15 cellular contexts compared by ENCODE assay signal in the genomic region with DNA sequence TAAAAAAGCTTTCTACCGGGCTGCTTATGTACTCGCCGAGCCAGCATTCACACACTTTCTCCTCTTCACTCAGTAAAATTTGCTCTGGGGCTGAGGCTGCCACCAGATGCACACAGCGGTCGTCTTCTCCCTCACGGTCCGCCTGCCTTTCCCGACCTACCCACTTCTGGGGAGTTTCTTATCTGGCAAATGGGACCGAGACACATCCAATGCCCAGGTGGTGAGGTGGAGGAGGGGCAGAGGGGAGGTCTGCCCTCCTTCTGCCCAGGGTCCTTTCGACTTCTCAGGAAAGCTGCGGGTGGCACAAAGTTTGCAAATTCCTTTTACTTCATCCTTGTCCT. TPM values are rescaled to one million over a fixed set of nuclear protein-coding genes. Genes with fewer than 3 reads are reported as not detected.
"Had no signal": no experiment of that assay in that cellular context is flagged by ENCODE, and none has a peak within 500 bp of the region (broad histone marks: within the 10 kb centered on the region; RNA-seq: fewer than 3 reads in every experiment).

No MANE protein-coding gene starts in this region.

- H3K4me1 Mint-ChIP-seq: central memory CD8-positive, alpha-beta T cell had no signal

- ATAC-seq: activated T-cell treated with anti-CD3 and anti-CD28 coated beads, Interleukin-2, amount 50 U/mL, for 72 hours; lower lobe of right lung; mucosa of descending colon; naive thymus-derived CD8-positive, alpha-beta T cell had no signal

- H3K4me1 ChIP-seq: lower lobe of right lung had no signal

- H3K27me3 ChIP-seq: ovary had no signal

- DNase-seq: activated CD4-positive, alpha-beta T cell treated with anti-CD3 and anti-CD28 coated beads, Interleukin-2, amount 50 U/mL, for 48 hours; activated CD4-positive, CD25-positive, alpha-beta regulatory T cell treated with anti-CD3 and anti-CD28 coated beads, Interleukin-2, amount 50 U/mL, for 72 hours; activated naive CD4-positive, alpha-beta T cell; activated T-cell treated with anti-CD3 and anti-CD28 coated beads, Interleukin-2, amount 50 U/mL, for 72 hours; left cardiac atrium; lower lobe of right lung; mucosa of descending colon; stimulated activated CD4-positive, alpha-beta T cell treated with anti-CD3 and anti-CD28 coated beads, Interleukin-15, amount 100 ng/mL, for 24 hours; stimulated activated CD4-positive, alpha-beta T cell treated with anti-CD3 and anti-CD28 coated beads, Interleukin-4, amount 100 ng/mL, for 24 hours; SW 1271 had no signal

- H3K9me3 ChIP-seq: lower lobe of right lung, mucosa of descending colon, ovary had no signal

- H3K9me3 Mint-ChIP-seq: activated T-cell treated with anti-CD3 and anti-CD28 coated beads, Interleukin-2, amount 50 U/mL, for 72 hours; central memory CD8-positive, alpha-beta T cell; dendritic cell treated with granulocyte-macrophage colony-stimulating factor and Interleukin-4, amounts not matched to agents 40 ng/mL and 50 ng/mL, for 4 days; naive thymus-derived CD8-positive, alpha-beta T cell; stimulated activated naive CD8-positive, alpha-beta T cell treated with anti-CD3 and anti-CD28 coated beads, Interleukin-15, Interleukin-2, amounts not matched to agents 100 ng/mL and 50 ng/mL, for 24 hours had no signal

- H3K27ac ChIP-seq: lower lobe of right lung had no signal

- H3K27me3 Mint-ChIP-seq: stimulated activated naive CD8-positive, alpha-beta T cell treated with anti-CD3 and anti-CD28 coated beads, Interleukin-15, Interleukin-2, amounts not matched to agents 100 ng/mL and 50 ng/mL, for 24 hours had no signal

- H3K4me3 Mint-ChIP-seq: activated T-cell treated with anti-CD3 and anti-CD28 coated beads, Interleukin-2, amount 50 U/mL, for 72 hours; central memory CD8-positive, alpha-beta T cell; dendritic cell treated with granulocyte-macrophage colony-stimulating factor and Interleukin-4, amounts not matched to agents 40 ng/mL and 50 ng/mL, for 4 days; naive thymus-derived CD8-positive, alpha-beta T cell; stimulated activated naive CD8-positive, alpha-beta T cell treated with anti-CD3 and anti-CD28 coated beads, Interleukin-15, Interleukin-2, amounts not matched to agents 100 ng/mL and 50 ng/mL, for 24 hours had no signal

- H3K36me3 Mint-ChIP-seq: naive thymus-derived CD8-positive, alpha-beta T cell had no signal

- H3K36me3 ChIP-seq: lower lobe of right lung, ovary had no signal

- H3K4me3 ChIP-seq: lower lobe of right lung, mucosa of descending colon, ovary had no signal

- H3K27ac Mint-ChIP-seq: activated T-cell treated with anti-CD3 and anti-CD28 coated beads, Interleukin-2, amount 50 U/mL, for 72 hours; dendritic cell treated with granulocyte-macrophage colony-stimulating factor and Interleukin-4, amounts not matched to agents 40 ng/mL and 50 ng/mL, for 4 days; naive thymus-derived CD8-positive, alpha-beta T cell; stimulated activated naive CD8-positive, alpha-beta T cell treated with anti-CD3 and anti-CD28 coated beads, Interleukin-15, Interleukin-2, amounts not matched to agents 100 ng/mL and 50 ng/mL, for 24 hours had no signal

RNA-seq across cellular contexts. Expression of gene GRIK4, which starts 43.9 kb away (rescaled TPM):
- total RNA-seq: naive thymus-derived CD8-positive, alpha-beta T cell had no signal
- polyA plus RNA-seq: naive thymus-derived CD8-positive, alpha-beta T cell had no signal
